8 cellular contexts compared by ENCODE assay signal in the genomic region with DNA sequence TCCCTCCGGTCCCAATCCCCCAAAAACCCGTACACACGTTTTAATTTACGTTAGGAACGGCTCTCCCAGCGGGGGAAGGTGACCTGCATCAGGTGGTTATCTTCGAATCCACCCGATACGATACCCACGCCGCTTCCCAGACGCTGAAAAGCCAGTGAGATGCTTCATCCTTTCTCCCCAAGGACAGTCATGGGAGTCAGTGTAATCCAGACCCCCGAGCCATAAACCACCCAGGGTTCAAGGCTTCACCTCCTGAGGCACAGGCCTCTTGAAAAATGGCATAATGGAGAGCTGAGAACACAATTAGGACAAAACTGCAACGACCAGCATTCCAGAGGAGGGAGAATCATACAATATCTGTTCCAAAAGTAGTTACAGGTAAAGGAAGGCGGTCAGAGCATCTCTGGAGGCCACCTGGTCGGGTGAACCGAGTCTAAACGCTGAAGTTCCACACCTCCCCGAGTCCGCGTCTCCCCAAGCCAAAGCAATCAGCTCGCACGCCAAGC. TPM values are rescaled to one million over a fixed set of nuclear protein-coding genes. Genes with fewer than 3 reads are reported as not detected.
DNase-seq lines count a peak whose midpoint lies in the region; ATAC-seq, FAIRE-seq and TF ChIP-seq lines count a peak whose summit lies in the region.

No MANE protein-coding gene starts in this region.

- H3K27me3 Mint-ChIP-seq in Caco-2 (ENCODE audit: insufficient read depth, unreplicated experiment), result no peaks in the 10 kb centered on the region

- CTCF ChIA-PET in Caco-2 (lab: Charles Lee), result interaction anchor here (0.6 kb wide), 1 partner anchor 21 kb away, joined by 3 read pairs; no protein-coding TSS in a partner anchor

- H3K4me3 ChIP-seq in Caco-2 (ENCODE audit: low read depth, low read length) (peak overlapping the region; percentile 97), HUES6 (ENCODE audit: low read depth, low read length) (peak overlapping the region; percentile 86), breast epithelium (peak overlapping the region; percentile 45 to 86 (median 81))

- no peaks in the 10 kb centered on the region for H3K4me1 Mint-ChIP-seq in Caco-2 (ENCODE audit: low read depth, unreplicated experiment)

- FAIRE-seq in urothelium cell line (lab: Jason Lieb, UNC), result peak; percentile 5

- peak overlapping the region; percentile 92 for H3K4me3 Mint-ChIP-seq in Caco-2 (ENCODE audit: unreplicated experiment)

- ATAC-seq in GM18861 (IDR thresholded peaks at IDR 0.05; ENCODE audit: unreplicated experiment), result no peak

- POLR2A ChIA-PET in Caco-2 (lab: Charles Lee), result no interaction called here

- peak in 1 of 2 experiments; percentile 1 for TF ChIP-seq CTCF in Caco-2 (IDR thresholded peaks at IDR 0.05; ENCODE audit: insufficient read depth in 1 of 2, low read depth in 1 of 2, low read length in 1 of 2, severe bottlenecking in 1 of 2, unreplicated experiment in 1 of 2)
- no peak for TF ChIP-seq CTCF in breast epithelium (IDR thresholded peaks at IDR 0.05)

- no peak for TF ChIP-seq POLR2A in breast epithelium (IDR thresholded peaks at IDR 0.05)

- H3K27me3 ChIP-seq in Caco-2 (replicated peaks; ENCODE audit: control insufficient read depth, insufficient read depth, low read length) (no peaks in the 10 kb centered on the region), HUES6 (ENCODE audit: control insufficient read depth, insufficient read depth, low read length) (no peaks in the 10 kb centered on the region), breast epithelium (no peaks in the 10 kb centered on the region)

- no peaks in the 10 kb centered on the region for H3K9me3 Mint-ChIP-seq in Caco-2 (ENCODE audit: unreplicated experiment)

- H3K27ac Mint-ChIP-seq in Caco-2 (ENCODE audit: unreplicated experiment), result peak overlapping the region; percentile 94

- H3K9ac ChIP-seq in HUES6 (ENCODE audit: low read length), result peak overlapping the region; percentile 94

- H3K36me3 ChIP-seq in Caco-2 (ENCODE audit: control insufficient read depth, insufficient read depth, low read length) (no peaks in the 10 kb centered on the region), HUES6 (ENCODE audit: control insufficient read depth, insufficient read depth, low read length) (no peaks in the 10 kb centered on the region), breast epithelium (no peaks in the 10 kb centered on the region)

- peaks cover 20% of the 10 kb centered on the region for H3K4me1 ChIP-seq in Caco-2
- H3K4me1 ChIP-seq in HUES6 (ENCODE audit: control insufficient read depth, insufficient read depth, low read length), result peaks cover 54% of the 10 kb centered on the region
- H3K4me1 ChIP-seq in breast epithelium, result peaks cover 0 to 7% of the 10 kb centered on the region in 2 donors

- H3K9me3 ChIP-seq in Caco-2 (no peaks in the 10 kb centered on the region), HUES6 (ENCODE audit: control insufficient read depth, insufficient read depth, low read depth, low read length) (no peaks in the 10 kb centered on the region), breast epithelium (no peaks in the 10 kb centered on the region)

- intact Hi-C loops in Caco-2 (cut with micrococcal nuclease; ENCODE audit: unreplicated experiment) (no loop called here), breast epithelium (cut with DNase I; ENCODE audit: low total_unique reads) (no loop called here)

- no TSS peak for BruUV-seq in Caco-2 (replicated peaks; lab: Mats Ljungman, UMichigan)

- peak overlapping the region; percentile 81 for H3K27ac ChIP-seq in HUES6 (ENCODE audit: low read depth, low read length)
- H3K27ac ChIP-seq in breast epithelium, result peak overlapping the region in 1 of 2 donors; percentile 60

- DNase-seq in Caco-2 (no peak), breast epithelium (ENCODE audit: low spot score in 2 of 2) (no peak), medulla oblongata (ENCODE audit: extremely low spot score) (peak; percentile 56), urothelium cell line (ENCODE audit: low spot score) (no peak), NOMO-1 treated with DMSO at 0.1 percent for 48 hours (lab: John Stamatoyannopoulos, UW; ENCODE audit: unreplicated experiment) (no peak), activated gamma-delta T cell (lab: John Stamatoyannopoulos, UW) (no peak)

- H3K36me3 Mint-ChIP-seq in Caco-2 (ENCODE audit: insufficient read depth, unreplicated experiment), result peaks cover 7% of the 10 kb centered on the region

RNA-seq across cellular contexts. Expression of gene FAM169A, which starts 0.8 kb away (rescaled TPM):
- total RNA-seq in Caco-2 (2022), result 13.9 and 14.4 TPM in 2 replicates
- 1 to 10 TPM in 2 of 3 donors, under 1 TPM in 1; 0.64 to 6.3 (median 1.6) TPM for total RNA-seq in breast epithelium
